Comparison of ENCODE assay signal across 24 cellular contexts in the genomic region with DNA sequence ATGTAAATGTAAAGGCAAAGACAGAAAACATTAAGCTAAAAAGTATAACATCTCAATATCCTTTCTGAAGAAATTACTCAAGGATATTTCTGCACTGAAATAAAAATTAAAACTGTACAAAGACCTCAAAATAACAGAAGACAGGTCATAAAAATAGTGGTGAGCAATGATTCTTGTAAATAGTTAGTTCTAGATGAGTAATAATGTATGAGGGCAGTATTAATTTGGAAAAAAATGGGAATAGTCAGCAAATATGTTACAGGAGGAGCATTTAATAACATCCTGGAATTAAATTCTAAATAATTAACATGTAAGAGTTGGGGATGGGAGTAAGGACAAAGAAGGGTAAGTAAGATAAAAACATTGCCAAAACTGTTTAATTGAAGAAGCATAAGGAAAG.
DNase-seq lines count a peak whose midpoint lies in the region; ATAC-seq, FAIRE-seq and TF ChIP-seq lines count a peak whose summit lies in the region.
"Had no signal": no experiment of that assay in that cellular context is flagged by ENCODE, and none has a peak within 500 bp of the region (broad histone marks: within the 10 kb centered on the region; RNA-seq: fewer than 3 reads in every experiment).

No MANE protein-coding gene starts in this region.

- H4K91ac ChIP-seq in mesenchymal stem cell (ENCODE audit: low read length) = no peak overlapping the region

- in situ Hi-C loops in K562 (cut with MboI) = no loop called here

- no peak overlapping the region for H3K23ac ChIP-seq in mesenchymal stem cell (ENCODE audit: low read length in 2 of 2)

- peaks cover 5% of the 10 kb centered on the region; the same call in 1 of the 2 replicates for H3K9me3 Mint-ChIP-seq in HFFc6
- H3K9me3 Mint-ChIP-seq: CD4-positive, alpha-beta T cell; CD8-positive, alpha-beta memory T cell; GM23338 had no signal

- H3K27ac ChIP-seq in A549 = no peak overlapping the region
- no peak overlapping the region for H3K27ac ChIP-seq in K562 (ENCODE audit: extremely low read depth, low read depth, low read length)
- H3K27ac ChIP-seq in mesenchymal stem cell (ENCODE audit: low read length, poor library complexity, severe bottlenecking) = no peak overlapping the region
- H3K27ac ChIP-seq in ascending aorta = no peak overlapping the region
- H3K27ac ChIP-seq: 22Rv1; BLaER1 treated with 17β-estradiol and CSF1 and Interleukin-3, amounts not matched to agents 10 nM and 100 nM had no signal

- no peak for DNase-seq in A549 (ENCODE audit: low read depth in 1 of 2, low spot score in 1 of 2)
- DNase-seq in HFFc6 = no peak
- no peak for DNase-seq in K562 (ENCODE audit: extremely low read depth in 1 of 4, low spot score in 3 of 4)
- no peak for DNase-seq in mesenchymal stem cell
- DNase-seq in ascending aorta (ENCODE audit: low spot score in 2 of 2) = no peak
- DNase-seq in DMS 273 (lab: John Stamatoyannopoulos, UW; ENCODE audit: unreplicated experiment) = no peak
- DNase-seq: ACHN; AML-193; BE2C; CD4-positive, alpha-beta T cell; CD8-positive, alpha-beta memory T cell; DMS53; DMS79 treated with DMSO at 0.1 percent for 48 hours had no signal

- H2BK12ac ChIP-seq in mesenchymal stem cell (ENCODE audit: low read length in 2 of 2) = no peak overlapping the region

- H3K27ac Mint-ChIP-seq in HFFc6 = peak overlapping the region; percentile 14; the same call in 1 of the 2 replicates
- H3K27ac Mint-ChIP-seq: CD4-positive, alpha-beta T cell; CD8-positive, alpha-beta memory T cell; GM23338 had no signal

- H3K9me1 ChIP-seq in K562 (ENCODE audit: control insufficient read depth, insufficient read depth, low read length) = no peaks in the 10 kb centered on the region

- H3K27me3 ChIP-seq in K562 (ENCODE audit: control insufficient read depth in 2 of 2, insufficient read depth in 2 of 2, low read length in 2 of 2) = no peaks in the 10 kb centered on the region; a peak in 1 of 5 replicates
- no peaks in the 10 kb centered on the region for H3K27me3 ChIP-seq in mesenchymal stem cell (ENCODE audit: control insufficient read depth in 1 of 2, insufficient read depth in 1 of 2, low read length in 2 of 2)
- H3K27me3 ChIP-seq in ascending aorta = no peaks in the 10 kb centered on the region
- H3K27me3 ChIP-seq: BE2C; BLaER1 treated with 17β-estradiol and CSF1 and Interleukin-3, amounts not matched to agents 10 nM and 100 nM had no signal

- POLR2A ChIA-PET in A549 (lab: Yijun Ruan, JAX) = no interaction called here
- POLR2A ChIA-PET in K562 (lab: Yijun Ruan, JAX) = no interaction called here

- H3K9me3 ChIP-seq in A549 (no peaks in the 10 kb centered on the region), K562 (replicated peaks; ENCODE audit: control insufficient read depth, insufficient read depth, low read depth, low read length) (no peaks in the 10 kb centered on the region), mesenchymal stem cell (ENCODE audit: control insufficient read depth, low read length) (peaks cover 16% of the 10 kb centered on the region), ascending aorta (no peaks in the 10 kb centered on the region)
- H3K9me3 ChIP-seq: BE2C; BLaER1 treated with 17β-estradiol and CSF1 and Interleukin-3, amounts not matched to agents 10 nM and 100 nM; HAP-1 had no signal

- no peak for TF ChIP-seq EP300 in A549 (IDR thresholded peaks at IDR 0.05)
- no peak for TF ChIP-seq EP300 in K562 (IDR thresholded peaks at IDR 0.05; ENCODE audit: low read length)

- intact Hi-C loops in K562 (cut with micrococcal nuclease) (no loop called here), ascending aorta (cut with DNase I) (no loop called here)

- H2BK15ac ChIP-seq in mesenchymal stem cell (ENCODE audit: low read depth, poor library complexity, severe bottlenecking) = no peak overlapping the region

- peaks cover 30% of the 10 kb centered on the region for H3K4me1 ChIP-seq in A549
- no peaks in the 10 kb centered on the region for H3K4me1 ChIP-seq in K562 (replicated peaks in 1 of 2; ENCODE audit: control insufficient read depth in 2 of 2, insufficient read depth in 2 of 2, low read length in 2 of 2)
- H3K4me1 ChIP-seq in mesenchymal stem cell (ENCODE audit: control insufficient read depth, insufficient read depth, low read depth, low read length) = no peaks in the 10 kb centered on the region
- H3K4me1 ChIP-seq in ascending aorta = peaks cover 0 to 4% of the 10 kb centered on the region in 2 donors
- H3K4me1 ChIP-seq: BE2C; BLaER1 treated with 17β-estradiol and CSF1 and Interleukin-3, amounts not matched to agents 10 nM and 100 nM; HAP-1 had no signal

- CTCF ChIA-PET in A549 (lab: Yijun Ruan, JAX) = no interaction called here
- CTCF ChIA-PET in K562 (lab: Yijun Ruan, JAX; ENCODE audit: low intra/inter-chr PET ratio) = no interaction called here

- no peak overlapping the region for H3K18ac ChIP-seq in mesenchymal stem cell (ENCODE audit: low read depth in 1 of 2, low read length in 2 of 2)

- H2BK120ac ChIP-seq in mesenchymal stem cell (ENCODE audit: low read depth, low read length) = no peak overlapping the region

- no peak overlapping the region for H3K4me3 Mint-ChIP-seq in HFFc6
- H3K4me3 Mint-ChIP-seq: CD14-positive monocyte; CD4-positive, alpha-beta T cell; CD8-positive, alpha-beta memory T cell; GM23338 had no signal

- H3K14ac ChIP-seq in mesenchymal stem cell (ENCODE audit: low read length in 2 of 2) = no peak overlapping the region

- no peaks in the 10 kb centered on the region for H4K20me1 ChIP-seq in K562 (replicated peaks; ENCODE audit: control insufficient read depth, insufficient read depth, low read length)
- H4K20me1 ChIP-seq: BLaER1 treated with 17β-estradiol and CSF1 and Interleukin-3, amounts not matched to agents 10 nM and 100 nM had no signal

- no peaks in the 10 kb centered on the region for H3K79me2 ChIP-seq in K562 (ENCODE audit: control insufficient read depth, insufficient read depth, low read length)

- H3K79me1 ChIP-seq in mesenchymal stem cell (replicated peaks; ENCODE audit: low read length, poor library complexity, severe bottlenecking) = no peaks in the 10 kb centered on the region

- H3K4me3 ChIP-seq in A549 (no peak overlapping the region), K562 (no peak overlapping the region), mesenchymal stem cell (ENCODE audit: insufficient read depth in 1 of 2, low read depth in 1 of 2, low read length in 2 of 2) (no peak overlapping the region), ascending aorta (no peak overlapping the region)
- H3K4me3 ChIP-seq: BLaER1 treated with 17β-estradiol and CSF1 and Interleukin-3, amounts not matched to agents 10 nM and 100 nM; GM23338; HAP-1 had no signal

- H2BK5ac ChIP-seq in mesenchymal stem cell (ENCODE audit: low read depth, low read length, poor library complexity, severe bottlenecking) = no peak overlapping the region

- ATAC-seq in A549 (no peak), K562 (no peak), SK-N-SH treated with all-trans-retinoic acid at 6 μM for 48 hours (no peak), GM19328 (IDR thresholded peaks at IDR 0.05; ENCODE audit: unreplicated experiment) (no peak)
- ATAC-seq: GM23338 had no signal

- no peak overlapping the region for H2AK5ac ChIP-seq in mesenchymal stem cell (ENCODE audit: low read length, severe bottlenecking)

- no peak overlapping the region for H3K4me2 ChIP-seq in A549
- H3K4me2 ChIP-seq in K562 (ENCODE audit: insufficient read depth, low read length) = no peak overlapping the region
- H3K4me2 ChIP-seq in mesenchymal stem cell (ENCODE audit: low read length, poor library complexity, severe bottlenecking) = no peak overlapping the region
- H3K4me2 ChIP-seq: BLaER1 treated with 17β-estradiol and CSF1 and Interleukin-3, amounts not matched to agents 10 nM and 100 nM; GM23338 had no signal

- H3K4me1 Mint-ChIP-seq in HFFc6 (ENCODE audit: low read depth) = peaks cover 53% of the 10 kb centered on the region
- H3K4me1 Mint-ChIP-seq: CD14-positive monocyte; CD8-positive, alpha-beta memory T cell had no signal

- H4K8ac ChIP-seq in mesenchymal stem cell (ENCODE audit: low read length) = no peak overlapping the region

- no peak for TF ChIP-seq CTCF in A549 (IDR thresholded peaks at IDR 0.05)
- TF ChIP-seq CTCF in HFFc6 (IDR thresholded peaks at IDR 0.05) = no peak
- TF ChIP-seq CTCF in K562 (IDR thresholded peaks at IDR 0.05 in 2 of 3, conservative IDR thresholded peaks at IDR 0.05 in 1 of 3; ENCODE audit: insufficient read depth in 2 of 3, low read depth in 1 of 3, low read length in 3 of 3) = no peak
- no peak for TF ChIP-seq CTCF in ascending aorta (IDR thresholded peaks at IDR 0.05)

- no peak overlapping the region for H3K4ac ChIP-seq in mesenchymal stem cell (ENCODE audit: low read depth in 1 of 2, low read length in 2 of 2)

- H3K9ac ChIP-seq in K562 (ENCODE audit: insufficient read depth in 1 of 2, low read depth in 2 of 2, low read length in 2 of 2) (no peak overlapping the region), mesenchymal stem cell (ENCODE audit: low read length) (peak overlapping the region; percentile 79)
- H3K9ac ChIP-seq: BLaER1 treated with 17β-estradiol and CSF1 and Interleukin-3, amounts not matched to agents 10 nM and 100 nM had no signal

- H3K27me3 Mint-ChIP-seq in HFFc6 (ENCODE audit: insufficient read depth) = no peaks in the 10 kb centered on the region; the same call in 1 of the 2 replicates

- FAIRE-seq in A549 (lab: Jason Lieb, UNC) = no peak
- FAIRE-seq in K562 (lab: Jason Lieb, UNC) = no peak
- FAIRE-seq: A204.1, D721Med, G401.6, GM12892 had no signal

- peaks cover 7% of the 10 kb centered on the region; the same call in 1 of the 2 replicates for H3K36me3 Mint-ChIP-seq in HFFc6 (ENCODE audit: low read depth)
- H3K36me3 Mint-ChIP-seq: CD8-positive, alpha-beta memory T cell had no signal

- H2AFZ ChIP-seq in K562 (ENCODE audit: low read depth, low read length) (no peak overlapping the region), mesenchymal stem cell (ENCODE audit: low read depth, low read length) (no peak overlapping the region)
- H2AFZ ChIP-seq: GM23338 had no signal

- TF ChIP-seq POLR2A in A549 (IDR thresholded peaks at IDR 0.05; ENCODE audit: low read length) (no peak), K562 (conservative IDR thresholded peaks at IDR 0.05) (no peak)

- no TSS peak for BruUV-seq in K562 (replicated peaks; lab: Mats Ljungman, UMichigan)

- H3K36me3 ChIP-seq in K562 (ENCODE audit: control insufficient read depth, insufficient read depth, low read length) = no peaks in the 10 kb centered on the region
- peaks cover 0 to 32% of the 10 kb centered on the region in 2 experiments for H3K36me3 ChIP-seq in mesenchymal stem cell (ENCODE audit: control insufficient read depth in 1 of 2, insufficient read depth in 2 of 2, low read depth in 1 of 2, low read length in 2 of 2)
- H3K36me3 ChIP-seq in ascending aorta = no peaks in the 10 kb centered on the region
- H3K36me3 ChIP-seq: BE2C, HAP-1 had no signal

- TF ChIP-seq RAD21 in A549 (conservative IDR thresholded peaks at IDR 0.05 in 1 of 2, IDR thresholded peaks at IDR 0.05 in 1 of 2) (no peak), K562 (CRISPR knock-in tag; conservative IDR thresholded peaks at IDR 0.05 in 1 of 2, IDR thresholded peaks at IDR 0.05 in 1 of 2) (no peak)

TF ChIP-seq in A549, 52 proteins besides CTCF, POLR2A, EP300 and RAD21 (continues in another document):
- peak; percentile 61 for TF ChIP-seq MAFK (IDR thresholded peaks at IDR 0.05; ENCODE audit: partially characterized antibody)

TF ChIP-seq in K562, 482 proteins besides CTCF, POLR2A, EP300 and RAD21 (continues in another document):
- no peak for TF ChIP-seq SRSF3 (IDR thresholded peaks at IDR 0.05; ENCODE audit: insufficient read depth, low read length)

TF ChIP-seq in SK-N-SH treated with all-trans-retinoic acid at 6 μM for 48 hours, 23 proteins besides CTCF, POLR2A, EP300 and RAD21 (continues in another document):
- TF ChIP-seq BACH2 (CRISPR knock-in tag; IDR thresholded peaks at IDR 0.05; ENCODE audit: borderline replicate concordance) = no peak

Comparison
In these comparisons a context has a peak if more than half of its experiments do, and no peak if none do; other contexts are left out.
1. Of the 35 proteins assayed by ChIP-seq in both K562 and A549: peak only in K562: none; only in A549: MAFK; in both: none; in neither: 34.